ENCODE assay signal across 8 cellular contexts in genomic region chr5:82225525-82226172, GRCh38. TPM values are rescaled to one million over a fixed set of nuclear protein-coding genes. Genes with fewer than 3 reads are reported as not detected.
DNase-seq lines count a peak whose midpoint lies in the region; ATAC-seq, FAIRE-seq and TF ChIP-seq lines count a peak whose summit lies in the region.

No MANE protein-coding gene starts in this region.

- H2BK15ac ChIP-seq in H1 (ENCODE audit: low read length) = no peak overlapping the region

- H2AFZ ChIP-seq in H1 (ENCODE audit: low read length) = no peak overlapping the region

- peaks cover 0 to 4% (median 0%) of the 10 kb centered on the region in 3 donors for H3K27me3 Mint-ChIP-seq in CD14-positive monocyte (ENCODE audit: low read depth in 3 of 3)
- no peaks in the 10 kb centered on the region for H3K27me3 Mint-ChIP-seq in activated CD8-positive, alpha-beta T cell treated with anti-CD3 and anti-CD28 coated beads for 36 hours

- intact Hi-C loops in CD14-positive monocyte (cut with micrococcal nuclease) = no loop called here
- intact Hi-C loops in activated CD8-positive, alpha-beta T cell treated with anti-CD3 and anti-CD28 coated beads for 36 hours (cut with micrococcal nuclease) = loop anchor here (5.0 kb wide), 1 partner anchor 718 kb away; no protein-coding TSS in a partner anchor

- H4K8ac ChIP-seq in H1 (ENCODE audit: extremely low read depth, insufficient read depth, low read length) = no peak overlapping the region

- no peak overlapping the region for H3K23ac ChIP-seq in H1 (ENCODE audit: insufficient read length)

- no peak overlapping the region for H4K5ac ChIP-seq in H1 (ENCODE audit: insufficient read length, low read depth, low read length)

- TF ChIP-seq EP300 in H1 (IDR thresholded peaks at IDR 0.05; ENCODE audit: borderline replicate concordance in 1 of 2, low read depth in 2 of 2, low read length in 2 of 2) = no peak

- no peaks in the 10 kb centered on the region for H3K9me3 ChIP-seq in H1 (ENCODE audit: insufficient read depth in 2 of 2, low read depth in 1 of 2, low read length in 1 of 2)

- H3K9ac ChIP-seq in H1 (replicated peaks in 1 of 4; ENCODE audit: extremely low read depth in 1 of 4, low read depth in 3 of 4, low read length in 3 of 4) = no peak overlapping the region

- CTCF ChIA-PET in activated CD8-positive, alpha-beta T cell treated with anti-CD3 and anti-CD28 coated beads for 36 hours (lab: Charles Lee) = interaction anchor here (0.6 to 3.1 kb wide), 35 partner anchors 8 to 804 kb away, joined by 3 to 24 read pairs (median 4); no protein-coding TSS in a partner anchor
- CTCF ChIA-PET in H1 (lab: Charles Lee; ENCODE audit: partially characterized antibody) = interaction anchor here (0.6 to 3.2 kb wide), 37 partner anchors 8 to 1905 kb away, joined by 3 to 23 read pairs (median 4); no protein-coding TSS in a partner anchor

- H3K36me3 ChIP-seq in H1 (ENCODE audit: control insufficient read depth in 2 of 4, insufficient read depth in 4 of 4, low read length in 3 of 4) = no peaks in the 10 kb centered on the region

- no peak overlapping the region for H3K18ac ChIP-seq in H1 (ENCODE audit: extremely low read depth, low read length)

- WGBS in H1 (ENCODE audit: extremely low coverage in 1 of 2, insufficient coverage in 1 of 2, insufficient read length in 1 of 2, insufficient replicate concordance in 2 of 2, low coverage in 1 of 2, low lambda C conversion rate in 2 of 2, missing lambda C conversion rate in 1 of 2), 2 experiments = 36% methylated on average over 7 of the region's 7 CpGs; no CpG with 5 or more reads in 1 of the 2 experiments

- no peak overlapping the region for H3K14ac ChIP-seq in H1 (ENCODE audit: insufficient read length)

- FAIRE-seq in GM19239 (lab: Jason Lieb, UNC) (peak; percentile 97), H1 (lab: Jason Lieb, UNC) (peak; percentile 97)

- H3K4me2 ChIP-seq in H1 (ENCODE audit: insufficient read depth in 1 of 2, low read depth in 2 of 2, low read length in 2 of 2) = no peak overlapping the region; a peak in 1 of 4 replicates

- H2BK20ac ChIP-seq in H1 (ENCODE audit: low read length) = no peak overlapping the region

- H3K4me3 Mint-ChIP-seq in CD14-positive monocyte = no peak overlapping the region
- no peak overlapping the region for H3K4me3 Mint-ChIP-seq in activated CD8-positive, alpha-beta T cell treated with anti-CD3 and anti-CD28 coated beads for 36 hours

- peaks cover 0 to 3% (median 0%) of the 10 kb centered on the region in 7 donors for H3K9me3 Mint-ChIP-seq in CD14-positive monocyte
- H3K9me3 Mint-ChIP-seq in activated CD8-positive, alpha-beta T cell treated with anti-CD3 and anti-CD28 coated beads for 36 hours = no peaks in the 10 kb centered on the region

- no peak overlapping the region for H4K91ac ChIP-seq in H1 (replicated peaks; ENCODE audit: insufficient read length, low read length)

- no peaks in the 10 kb centered on the region for H3K79me1 ChIP-seq in H1 (ENCODE audit: low read depth, low read length)

- peaks cover 0 to 9% (median 0%) of the 10 kb centered on the region in 4 experiments; a peak in 3 of 7 replicates for H3K4me1 ChIP-seq in H1 (replicated peaks in 1 of 4; ENCODE audit: control insufficient read depth in 3 of 4, insufficient read depth in 4 of 4, low read length in 3 of 4)

- no peak overlapping the region for H3K4me3 ChIP-seq in H1 (ENCODE audit: extremely low read depth in 1 of 4, insufficient read depth in 2 of 4, low read depth in 3 of 4, low read length in 4 of 4)

- no peak overlapping the region for H2BK5ac ChIP-seq in H1 (ENCODE audit: low read depth, low read length)

- no peaks in the 10 kb centered on the region for H4K20me1 ChIP-seq in H1 (replicated peaks in 1 of 2; ENCODE audit: control insufficient read depth in 1 of 2, insufficient read depth in 2 of 2, low read length in 2 of 2)

- TF ChIP-seq POLR2A in H1 (IDR thresholded peaks at IDR 0.05; ENCODE audit: control extremely low read depth in 1 of 2, low read depth in 2 of 2, low read length in 2 of 2) = no peak

- no peak overlapping the region for H2BK120ac ChIP-seq in H1 (replicated peaks; ENCODE audit: low read depth, low read length)

- H3K4ac ChIP-seq in H1 (replicated peaks; ENCODE audit: insufficient read length, low read depth, low read length) = no peak overlapping the region

- H3K36me3 Mint-ChIP-seq in CD14-positive monocyte = no peaks in the 10 kb centered on the region
- H3K36me3 Mint-ChIP-seq in activated CD8-positive, alpha-beta T cell treated with anti-CD3 and anti-CD28 coated beads for 36 hours (ENCODE audit: low read depth) = no peaks in the 10 kb centered on the region

- no peaks in the 10 kb centered on the region for H3K79me2 ChIP-seq in H1 (ENCODE audit: control insufficient read depth in 1 of 2, insufficient read depth in 2 of 2, low read length in 2 of 2)

- H3K4me1 Mint-ChIP-seq in CD14-positive monocyte = peaks cover 25% of the 10 kb centered on the region
- peaks cover 3% of the 10 kb centered on the region for H3K4me1 Mint-ChIP-seq in activated CD8-positive, alpha-beta T cell treated with anti-CD3 and anti-CD28 coated beads for 36 hours (ENCODE audit: low read depth)

- peak; percentile 98 to 99 for TF ChIP-seq RAD21 in H1 (IDR thresholded peaks at IDR 0.05 in 1 of 2, conservative IDR thresholded peaks at IDR 0.05 in 1 of 2; ENCODE audit: low read depth in 2 of 2, low read length in 2 of 2)

- peak; percentile 45 for DNase-seq in CD14-positive monocyte (ENCODE audit: low spot score)
- DNase-seq in GM19239 (ENCODE audit: insufficient read length, low spot score) = peak; percentile 38
- DNase-seq in NCI-H748 (lab: John Stamatoyannopoulos, UW; ENCODE audit: unreplicated experiment) = peak; percentile 80
- DNase-seq in activated CD8-positive, alpha-beta T cell treated with anti-CD3 and anti-CD28 coated beads for 36 hours = peak; percentile 73
- peak; percentile 33 to 85 for DNase-seq in H1 (ENCODE audit: low read depth in 1 of 2, low spot score in 2 of 2)
- DNase-seq in middle frontal gyrus (ENCODE audit: extremely low spot score, low spot score) = peak; percentile 25
- DNase-seq in stimulated activated CD8-positive, alpha-beta memory T cell treated with anti-CD3 and anti-CD28 coated beads, Interleukin-4, amount 100 ng/mL, for 1 hour (ENCODE audit: low read depth in 2 of 2, low spot score in 1 of 2) = peak; percentile 3 to 26

- TF ChIP-seq CTCF in CD14-positive monocyte (IDR thresholded peaks at IDR 0.05) (peak; percentile 93), H1 (IDR thresholded peaks at IDR 0.05; ENCODE audit: control extremely low read depth in 1 of 3, insufficient read depth in 1 of 3, low read depth in 1 of 3, low read length in 3 of 3) (peak; percentile 52 to 89 (median 87))
- peak; percentile 86 for TF ChIP-seq CTCF in activated CD8-positive, alpha-beta T cell treated with anti-CD3 and anti-CD28 coated beads for 36 hours (IDR thresholded peaks at IDR 0.05)

- POLR2A ChIA-PET in activated CD8-positive, alpha-beta T cell treated with anti-CD3 and anti-CD28 coated beads for 36 hours (lab: Charles Lee) = interaction anchor here (0.5 kb wide), 1 partner anchor 1347 kb away, joined by 3 read pairs; no protein-coding TSS in a partner anchor
- POLR2A ChIA-PET in H1 (lab: Charles Lee; ENCODE audit: partially characterized antibody) = no interaction called here

- no peak overlapping the region for H3K56ac ChIP-seq in H1 (replicated peaks; ENCODE audit: insufficient read length, low read depth, low read length)

- no peaks in the 10 kb centered on the region for H3K27me3 ChIP-seq in H1 (replicated peaks in 1 of 4; ENCODE audit: control insufficient read depth in 3 of 4, extremely low read depth in 1 of 4, insufficient read depth in 3 of 4, low read length in 3 of 4)

- H3K27ac Mint-ChIP-seq in CD14-positive monocyte = no peak overlapping the region
- H3K27ac Mint-ChIP-seq in activated CD8-positive, alpha-beta T cell treated with anti-CD3 and anti-CD28 coated beads for 36 hours = no peak overlapping the region

- peak; percentile 89 for ATAC-seq in HG03432 (IDR thresholded peaks at IDR 0.05; ENCODE audit: unreplicated experiment)
- ATAC-seq in activated CD8-positive, alpha-beta T cell treated with anti-CD3 and anti-CD28 coated beads for 36 hours = peak; percentile 90

- H3K23me2 ChIP-seq in H1 (ENCODE audit: low read depth, low read length) = no peaks in the 10 kb centered on the region; the same call in 1 of the 2 replicates

- no peak overlapping the region for H2AK5ac ChIP-seq in H1 (ENCODE audit: low read depth, low read length)

- H2BK12ac ChIP-seq in H1 (ENCODE audit: low read depth, low read length) = no peak overlapping the region

- no peak overlapping the region for H3K27ac ChIP-seq in H1 (ENCODE audit: low read depth, low read length)

TF ChIP-seq in H1, 55 proteins besides CTCF, POLR2A, EP300 and RAD21 (continues in another document):
- no peak for TF ChIP-seq RNF2 (IDR thresholded peaks at IDR 0.05; ENCODE audit: borderline replicate concordance, low read depth, low read length, missing control alignments, poor library complexity, severe bottlenecking)
- no peak for TF ChIP-seq BACH1 (IDR thresholded peaks at IDR 0.05; ENCODE audit: low read length)
- TF ChIP-seq MAFK (IDR thresholded peaks at IDR 0.05; ENCODE audit: low read depth, low read length) = 0 out of 2 replicates have a peak, but pooled peaks have one; percentile 4
- TF ChIP-seq NANOG (IDR thresholded peaks at IDR 0.05; ENCODE audit: insufficient read depth, low read depth, low read length, poor library complexity, severe bottlenecking) = peak; percentile 42
- TF ChIP-seq JUND (IDR thresholded peaks at IDR 0.05; ENCODE audit: low read length) = 0 out of 2 replicates have a peak, but pooled peaks have one; percentile 22
- no peak for TF ChIP-seq JUN (IDR thresholded peaks at IDR 0.05; ENCODE audit: low read depth, low read length)
- TF ChIP-seq KDM4A (IDR thresholded peaks at IDR 0.05; ENCODE audit: low read depth, low read length, severe bottlenecking) = no peak
- TF ChIP-seq CEBPB (IDR thresholded peaks at IDR 0.05; ENCODE audit: low read depth, low read length) = no peak
- 0 out of 2 replicates have a peak, but pooled peaks have one; percentile 14 for TF ChIP-seq TEAD4 (IDR thresholded peaks at IDR 0.05; ENCODE audit: low read depth, low read length)
- no peak for TF ChIP-seq SRF (IDR thresholded peaks at IDR 0.05; ENCODE audit: low read depth, low read length)

RNA-seq across cellular contexts. Expression of gene RPS23, which starts 52.5 kb away (rescaled TPM):
- polyA plus RNA-seq in CD14-positive monocyte = 1,000 to 10,000 TPM; 1,200 to 1,267 TPM
- 1,000 to 10,000 TPM; 3,299 to 3,303 TPM for total RNA-seq in activated CD8-positive, alpha-beta T cell treated with anti-CD3 and anti-CD28 coated beads for 36 hours
- 2,559 and 2,561 TPM in 2 replicates for total RNA-seq in H1 (2021; fragmentation: NEBNext Ultra II Directional; extraction: Animal tissue kit (Norgen Biotek cat#: 25700))
- polyA plus RNA-seq in H1 (2011; rRNA removed) = 2,869 and 4,867 TPM in 2 replicates
- polyA plus RNA-seq in H1 (2011; cell fraction: cytosol; rRNA removed) = 6,096 TPM
- polyA plus RNA-seq in H1 (2011; cell fraction: nucleus; rRNA removed) = 1,659 TPM
- polyA plus RNA-seq in H1 (2012, experiment 1 of 2) = 4,061 to 6,536 TPM (median 5,485 TPM) in 4 replicates
- 4,122 TPM for polyA plus RNA-seq in H1 (2012, experiment 2 of 2)
- 3,517 TPM for polyA plus RNA-seq in H1 (2013, experiment 1 of 2)
- 3,428 TPM for polyA plus RNA-seq in H1 (2013, experiment 2 of 2)
- polyA minus RNA-seq in H1 (2011; rRNA and poly(A)+ RNA removed) = 1,403 and 1,559 TPM in 2 replicates
- 652 TPM for polyA minus RNA-seq in H1 (2011; cell fraction: cytosol; rRNA and poly(A)+ RNA removed)
- polyA minus RNA-seq in H1 (2011; cell fraction: nucleus; rRNA and poly(A)+ RNA removed) = 457 TPM

Comparison
In these comparisons a context has a peak if more than half of its experiments do, and no peak if none do; other contexts are left out.
1. DNase-seq: peak in every context shown above with its lines; median percentile 80 in NCI-H748; 73 in activated CD8-positive, alpha-beta T cell treated with anti-CD3 and anti-CD28 coated beads for 36 hours; 59 in H1; 45 in CD14-positive monocyte; 38 in GM19239; 25 in middle frontal gyrus; 14 in stimulated activated CD8-positive, alpha-beta memory T cell treated with anti-CD3 and anti-CD28 coated beads, Interleukin-4, amount 100 ng/mL, for 1 hour.